Comparison of ENCODE assay signal across 13 cellular contexts in the genomic region with DNA sequence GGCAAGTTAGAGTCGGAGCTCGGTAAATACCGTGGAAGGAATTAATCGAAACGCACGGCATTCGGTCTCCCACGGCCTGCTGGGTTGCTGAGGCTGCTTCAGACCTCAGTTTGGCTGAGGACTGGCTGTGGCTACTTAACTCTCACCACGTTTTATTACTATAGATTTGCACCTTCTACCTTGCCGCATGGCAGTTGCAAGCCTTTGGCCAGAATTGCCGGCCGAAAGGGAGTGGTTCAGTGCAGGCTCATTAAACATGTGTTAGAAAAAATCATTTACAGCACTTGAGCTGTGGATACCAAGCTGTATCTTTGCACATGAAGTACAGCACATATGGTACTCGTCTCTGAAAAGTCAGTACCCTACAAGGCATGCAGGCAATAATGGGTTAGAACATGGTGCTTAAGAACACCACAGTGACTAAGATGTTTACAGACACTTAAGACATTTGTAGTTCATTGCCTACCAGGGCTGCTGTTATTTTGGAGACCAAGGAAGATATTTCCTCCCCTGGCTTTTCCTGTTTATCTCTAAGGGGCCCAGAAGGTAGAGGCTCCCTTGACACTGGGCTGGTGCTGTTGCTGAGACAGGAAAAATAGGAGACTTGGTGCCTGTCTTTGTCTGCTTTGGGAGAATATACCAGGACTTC.
A peak's percentile ranks its signal among the peaks of the same experiment; 100 is the strongest.
DNase-seq lines count a peak whose midpoint lies in the region; ATAC-seq, FAIRE-seq and TF ChIP-seq lines count a peak whose summit lies in the region.
"Had no signal": no experiment of that assay in that cellular context is flagged by ENCODE, and none has a peak within 500 bp of the region (broad histone marks: within the 10 kb centered on the region; RNA-seq: fewer than 3 reads in every experiment).

No MANE protein-coding gene starts in this region.

- no peaks in the 10 kb centered on the region for H3K9me1 ChIP-seq in endothelial cell of umbilical vein (replicated peaks; ENCODE audit: control insufficient read depth, extremely low read depth, insufficient read depth, low read length)

- intact Hi-C loops in HepG2 (cut with micrococcal nuclease; ENCODE audit: unreplicated experiment) (no loop called here), endothelial cell of umbilical vein (cut with micrococcal nuclease) (no loop called here), mucosa of descending colon (cut with DNase I, micrococcal nuclease) (no loop called here), vagina (cut with DNase I) (no loop called here), Caco-2 (cut with micrococcal nuclease; ENCODE audit: unreplicated experiment) (no loop called here)

- DNase-seq in HepG2 (ENCODE audit: low spot score) (no peak), endothelial cell of umbilical vein (ENCODE audit: low read depth, low spot score) (peak; percentile 27), mucosa of descending colon (peak in 2 of 3 donors; percentile 54 to 55), vagina (ENCODE audit: extremely low spot score in 2 of 2) (no peak), NCI-H226 (no peak), Caco-2 (no peak)
- DNase-seq in stimulated activated CD4-positive, alpha-beta T cell treated with anti-CD3 and anti-CD28 coated beads, Interleukin-4, amount 100 ng/mL, for 4 hours, result no peak
- DNase-seq: ACHN; activated naive CD4-positive, alpha-beta T cell treated with anti-CD3 and anti-CD28 coated beads, Interleukin-2, amount 50 U/mL, for 16 hours; NCI-H2081 treated with DMSO at 0.1 percent for 48 hours had no signal

- no peaks in the 10 kb centered on the region for H4K20me1 ChIP-seq in HepG2 (ENCODE audit: insufficient read depth, low read length)
- H4K20me1 ChIP-seq in endothelial cell of umbilical vein (replicated peaks; ENCODE audit: control insufficient read depth, extremely low read depth, insufficient read depth, low read length), result no peaks in the 10 kb centered on the region

- no peak for TF ChIP-seq RAD21 in liver (IDR thresholded peaks at IDR 0.05)
- TF ChIP-seq RAD21 in HepG2 (CRISPR knock-in tag; IDR thresholded peaks at IDR 0.05), result no peak

- TF ChIP-seq POLR2A in HepG2 (IDR thresholded peaks at IDR 0.05; ENCODE audit: insufficient read depth in 1 of 2, low read depth in 2 of 2, low read length in 2 of 2) (no peak), endothelial cell of umbilical vein (IDR thresholded peaks at IDR 0.05; ENCODE audit: low read depth, low read length) (no peak), vagina (IDR thresholded peaks at IDR 0.05) (no peak)

- H3K9me3 Mint-ChIP-seq in Caco-2 (ENCODE audit: unreplicated experiment), result no peaks in the 10 kb centered on the region

- no peak overlapping the region for H3K27ac ChIP-seq in liver (ENCODE audit: low read depth in 1 of 2, low read length in 2 of 2)
- no peak overlapping the region for H3K27ac ChIP-seq in HepG2 (ENCODE audit: extremely low read length, insufficient read depth, low read length)
- no peak overlapping the region for H3K27ac ChIP-seq in endothelial cell of umbilical vein (ENCODE audit: insufficient read depth, low read depth, low read length)
- H3K27ac ChIP-seq in vagina, result peak overlapping the region; percentile 35

- no peak for ATAC-seq in HepG2
- ATAC-seq in mucosa of descending colon, result peak; percentile 81
- ATAC-seq: Panc1 had no signal

- TF ChIP-seq CTCF in liver (IDR thresholded peaks at IDR 0.05; ENCODE audit: low read depth, low read length, missing input control) (no peak), HepG2 (CRISPR knock-in tag; IDR thresholded peaks at IDR 0.05) (no peak), endothelial cell of umbilical vein (IDR thresholded peaks at IDR 0.05; ENCODE audit: extremely low read depth in 1 of 2, insufficient read depth in 1 of 2, low read depth in 1 of 2, low read length in 2 of 2) (no peak), mucosa of descending colon (IDR thresholded peaks at IDR 0.05) (no peak), vagina (IDR thresholded peaks at IDR 0.05) (no peak), Caco-2 (IDR thresholded peaks at IDR 0.05; ENCODE audit: insufficient read depth in 1 of 2, low read depth in 1 of 2, low read length in 1 of 2, severe bottlenecking in 1 of 2, unreplicated experiment in 1 of 2) (no peak)

- no peaks in the 10 kb centered on the region for H3K27me3 Mint-ChIP-seq in Caco-2 (ENCODE audit: insufficient read depth, unreplicated experiment)

- FAIRE-seq in HepG2 (lab: Jason Lieb, UNC) (no peak), endothelial cell of umbilical vein (lab: Jason Lieb, UNC) (no peak)
- FAIRE-seq: colon had no signal

- CTCF ChIA-PET in HepG2 (lab: Yijun Ruan, JAX; ENCODE audit: low intra/inter-chr PET ratio, low total read pairs), result no interaction called here
- CTCF ChIA-PET in endothelial cell of umbilical vein (lab: Charles Lee), result interaction anchor here (1.6 kb wide), 1 partner anchor 118 kb away, joined by 3 read pairs; no protein-coding TSS in a partner anchor
- CTCF ChIA-PET in Caco-2 (lab: Charles Lee), result no interaction called here

- H3K4me1 ChIP-seq in liver (ENCODE audit: control insufficient read depth in 4 of 4, insufficient read depth in 4 of 4, low read length in 3 of 4) (no peaks in the 10 kb centered on the region), HepG2 (ENCODE audit: insufficient read depth, low read length) (no peaks in the 10 kb centered on the region), endothelial cell of umbilical vein (ENCODE audit: control insufficient read depth, extremely low read depth, insufficient read depth, low read length) (no peaks in the 10 kb centered on the region), mucosa of descending colon (ENCODE audit: low read depth) (peaks cover 10% of the 10 kb centered on the region), vagina (peaks cover 29% of the 10 kb centered on the region), Caco-2 (no peaks in the 10 kb centered on the region)

- no peak overlapping the region for H3K27ac Mint-ChIP-seq in Caco-2 (ENCODE audit: unreplicated experiment)

- no peak overlapping the region for H2AFZ ChIP-seq in HepG2 (ENCODE audit: low read length)
- no peak overlapping the region for H2AFZ ChIP-seq in endothelial cell of umbilical vein (ENCODE audit: low read depth, low read length)

- H3K79me2 ChIP-seq in HepG2 (ENCODE audit: insufficient read depth, low read length), result no peaks in the 10 kb centered on the region
- H3K79me2 ChIP-seq in endothelial cell of umbilical vein (ENCODE audit: control insufficient read depth, insufficient read depth, low read length), result no peaks in the 10 kb centered on the region

- H3K4me3 Mint-ChIP-seq in Caco-2 (ENCODE audit: unreplicated experiment), result no peak overlapping the region

- POLR2A ChIA-PET in HepG2 (lab: Yijun Ruan, JAX), result no interaction called here
- POLR2A ChIA-PET in endothelial cell of umbilical vein (lab: Charles Lee), result no interaction called here
- POLR2A ChIA-PET in Caco-2 (lab: Charles Lee), result no interaction called here

- in situ Hi-C loops in HepG2 (cut with HindIII; ENCODE audit: extremely low pct_ligation_motif_present, low pct_unique_long_range_greater_than_20kb), result no loop called here

- no peak for TF ChIP-seq EP300 in HepG2 (IDR thresholded peaks at IDR 0.05; ENCODE audit: low read depth in 2 of 2, low read length in 2 of 2)
- TF ChIP-seq EP300 in HepG2 (CRISPR knock-in tag; IDR thresholded peaks at IDR 0.05; ENCODE audit: borderline replicate concordance), result no peak

- no peaks in the 10 kb centered on the region for H3K4me1 Mint-ChIP-seq in Caco-2 (ENCODE audit: low read depth, unreplicated experiment)

- no TSS peak for BruUV-seq in HepG2 (replicated peaks; lab: Mats Ljungman, UMichigan)
- BruUV-seq in endothelial cell of umbilical vein (replicated peaks; lab: Mats Ljungman, UMichigan), result no TSS peak
- BruUV-seq in Caco-2 (replicated peaks; lab: Mats Ljungman, UMichigan), result no TSS peak

- no peak overlapping the region for H3K4me2 ChIP-seq in HepG2 (ENCODE audit: low read depth, low read length)
- no peak overlapping the region for H3K4me2 ChIP-seq in endothelial cell of umbilical vein (ENCODE audit: insufficient read depth, low read length)

- no peak overlapping the region for H3K4me3 ChIP-seq in liver (ENCODE audit: low read depth in 1 of 3, low read length in 3 of 3)
- H3K4me3 ChIP-seq in HepG2 (replicated peaks in 1 of 3; ENCODE audit: insufficient read depth in 1 of 3, low read depth in 2 of 3, low read length in 3 of 3), result no peak overlapping the region
- H3K4me3 ChIP-seq in endothelial cell of umbilical vein (replicated peaks in 1 of 3; ENCODE audit: insufficient read depth in 1 of 3, low read depth in 1 of 3, low read length in 3 of 3), result no peak overlapping the region
- H3K4me3 ChIP-seq in mucosa of descending colon, result no peak overlapping the region
- H3K4me3 ChIP-seq in vagina, result no peak overlapping the region
- no peak overlapping the region for H3K4me3 ChIP-seq in Caco-2 (ENCODE audit: low read depth, low read length)

- peaks cover 4% of the 10 kb centered on the region for H3K36me3 Mint-ChIP-seq in Caco-2 (ENCODE audit: insufficient read depth, unreplicated experiment)

- dilution Hi-C loops in endothelial cell of umbilical vein (cut with MboI; ENCODE audit: extremely low pct_ligation_motif_present, low sequenced_read_pairs), result no loop called here

- H3K9me3 ChIP-seq in liver (ENCODE audit: control insufficient read depth in 4 of 4, low read length in 3 of 4) (no peaks in the 10 kb centered on the region), HepG2 (ENCODE audit: low read length) (no peaks in the 10 kb centered on the region), endothelial cell of umbilical vein (replicated peaks; ENCODE audit: control insufficient read depth, insufficient read depth, low read length) (no peaks in the 10 kb centered on the region), mucosa of descending colon (no peaks in the 10 kb centered on the region), vagina (no peaks in the 10 kb centered on the region), Caco-2 (no peaks in the 10 kb centered on the region)

- H3K36me3 ChIP-seq in liver (ENCODE audit: control insufficient read depth in 4 of 4, insufficient read depth in 3 of 4, low read depth in 1 of 4, low read length in 3 of 4) (no peaks in the 10 kb centered on the region), HepG2 (replicated peaks in 1 of 2; ENCODE audit: control insufficient read depth in 1 of 2, insufficient read depth in 2 of 2, low read length in 2 of 2) (no peaks in the 10 kb centered on the region), endothelial cell of umbilical vein (ENCODE audit: control insufficient read depth in 2 of 2, extremely low read depth in 1 of 2, insufficient read depth in 2 of 2, low read length in 2 of 2) (peaks cover 0 to 2% of the 10 kb centered on the region in 2 experiments), mucosa of descending colon (ENCODE audit: low read depth) (no peaks in the 10 kb centered on the region), vagina (peaks cover 0 to 7% of the 10 kb centered on the region in 2 donors), Caco-2 (ENCODE audit: control insufficient read depth, insufficient read depth, low read length) (no peaks in the 10 kb centered on the region)

- H3K9ac ChIP-seq in liver (ENCODE audit: low read depth in 1 of 2, low read length in 2 of 2) (no peak overlapping the region), HepG2 (ENCODE audit: insufficient read depth, low read depth, low read length) (no peak overlapping the region), endothelial cell of umbilical vein (replicated peaks; ENCODE audit: extremely low read depth, insufficient read depth, low read length) (no peak overlapping the region)

- H3K27me3 ChIP-seq in liver (ENCODE audit: control insufficient read depth in 4 of 4, insufficient read depth in 4 of 4, low read length in 3 of 4), result no peaks in the 10 kb centered on the region
- peaks cover 0 to 53% of the 10 kb centered on the region in 2 experiments; a peak in 3 of 5 replicates for H3K27me3 ChIP-seq in HepG2 (ENCODE audit: control insufficient read depth in 1 of 2, insufficient read depth in 2 of 2, low read length in 2 of 2)
- H3K27me3 ChIP-seq in endothelial cell of umbilical vein (ENCODE audit: control insufficient read depth in 2 of 2, insufficient read depth in 2 of 2, low read length in 2 of 2), result no peaks in the 10 kb centered on the region
- no peaks in the 10 kb centered on the region for H3K27me3 ChIP-seq in vagina
- H3K27me3 ChIP-seq in Caco-2 (replicated peaks; ENCODE audit: control insufficient read depth, insufficient read depth, low read length), result no peaks in the 10 kb centered on the region

- WGBS in liver, result 86% methylated on average over 13 of the region's 13 CpGs
- WGBS in HepG2 (ENCODE audit: low lambda C conversion rate), result 22% methylated on average over 13 of the region's 13 CpGs

Comparison
In these comparisons a context has a peak if more than half of its experiments do, and no peak if none do; other contexts are left out.
1. DNase-seq: peak in endothelial cell of umbilical vein (single experiment) and mucosa of descending colon (2 of 3); none in HepG2 (single experiment), vagina (0 of 2), stimulated activated CD4-positive, alpha-beta T cell treated with anti-CD3 and anti-CD28 coated beads, Interleukin-4, amount 100 ng/mL, for 4 hours (0 of 2), NCI-H226 (single experiment) and Caco-2 (0 of 2).